ENCODE assay signal across 19 cellular contexts in the genomic region with DNA sequence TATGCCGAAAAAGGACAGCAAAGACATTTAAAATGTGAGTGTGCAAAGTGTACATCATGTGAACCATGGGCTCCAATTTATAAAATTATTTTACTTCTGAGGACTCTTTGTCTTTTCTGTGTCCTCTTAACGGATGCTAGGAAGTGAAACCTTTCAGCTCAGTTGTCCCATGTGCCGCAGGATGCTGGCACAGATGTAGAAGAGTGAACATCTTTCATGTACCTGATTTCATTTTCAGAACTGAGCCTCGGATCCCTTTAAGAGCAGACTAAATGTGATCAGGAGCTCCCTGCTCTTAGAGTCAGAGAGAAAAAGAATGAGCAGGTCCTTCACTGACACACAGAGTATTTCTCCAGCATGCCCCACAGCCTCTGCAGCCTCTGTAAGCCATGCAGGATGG. TPM values are rescaled to one million over a fixed set of nuclear protein-coding genes. Genes with fewer than 3 reads are reported as not detected.
DNase-seq lines count a peak whose midpoint lies in the region; ATAC-seq lines count a peak whose summit lies in the region.
"Had no signal": no experiment of that assay in that cellular context is flagged by ENCODE, and none has a peak within 500 bp of the region (broad histone marks: within the 10 kb centered on the region; RNA-seq: fewer than 3 reads in every experiment).

No MANE protein-coding gene starts in this region.

- no peaks in the 10 kb centered on the region for H3K27me3 ChIP-seq in BLaER1 treated with 17β-estradiol and CSF1 and Interleukin-3, amounts not matched to agents 10 nM and 100 nM
- H3K27me3 ChIP-seq in CD4-positive, alpha-beta memory T cell (ENCODE audit: insufficient read depth, low read length) = no peaks in the 10 kb centered on the region
- H3K27me3 ChIP-seq in effector memory CD4-positive, alpha-beta T cell (replicated peaks; ENCODE audit: control insufficient read depth, insufficient read depth, low read length, poor library complexity, severe bottlenecking) = no peaks in the 10 kb centered on the region
- H3K27me3 ChIP-seq in HAP-1 (ENCODE audit: low read depth) = peaks cover 5% of the 10 kb centered on the region; the same call in 1 of the 2 replicates
- H3K27me3 ChIP-seq: Peyer's patch, tibial artery had no signal

- POLR2A ChIA-PET in CD4-positive, alpha-beta memory T cell (lab: Charles Lee; ENCODE audit: partially characterized antibody) = interaction anchor here (0.8 to 8.3 kb wide), 11 partner anchors 7 to 304 kb away, joined by 3 to 104 read pairs (median 13); partner anchors contain the start of genes ADAT2, FUCA2, LTV1 and PEX3

- DNase-seq in CD4-positive, alpha-beta memory T cell = peak in 2 of 5 donors; percentile 29 to 32
- DNase-seq in T-helper 17 cell (no peak), HAP-1 (ENCODE audit: low spot score in 2 of 2) (no peak), germinal center (ENCODE audit: low spot score) (no peak)
- no peak for DNase-seq in effector memory CD4-positive, alpha-beta T cell
- DNase-seq: activated CD4-positive, CD25-positive, alpha-beta regulatory T cell; Karpas-422; left cardiac atrium; NCI-H1092; NCI-H2029; NCI-H345; Peyer's patch; psoas muscle; stimulated activated CD4-positive, alpha-beta T cell treated with anti-CD3 and anti-CD28 coated beads, Interleukin-2, amount 100 ng/mL, for 24 hours; tibial artery had no signal

- CTCF ChIA-PET in CD4-positive, alpha-beta memory T cell (lab: Charles Lee; ENCODE audit: partially characterized antibody) = interaction anchor here (1.2 to 10.5 kb wide), 6 partner anchors 10 to 37 kb away, joined by 5 to 114 read pairs (median 10); partner anchors contain the start of gene FUCA2

- ATAC-seq in T-helper 17 cell = peak; percentile 20
- ATAC-seq in HG03159 (IDR thresholded peaks at IDR 0.05; ENCODE audit: unreplicated experiment) = no peak
- ATAC-seq: left cardiac atrium, psoas muscle had no signal

- in situ Hi-C loops in HAP-1 (cut with MboI; ENCODE audit: low sequenced_read_pairs) = no loop called here

- H4K20me1 ChIP-seq in BLaER1 treated with 17β-estradiol and CSF1 and Interleukin-3, amounts not matched to agents 10 nM and 100 nM = peaks cover 0 to 42% (median 8%) of the 10 kb centered on the region in 11 experiments; a peak in 10 of 22 replicates

- H3K4me1 ChIP-seq in BLaER1 treated with 17β-estradiol and CSF1 and Interleukin-3, amounts not matched to agents 10 nM and 100 nM = peaks cover 29 to 45% (median 37%) of the 10 kb centered on the region in 10 experiments
- peaks cover 71% of the 10 kb centered on the region for H3K4me1 ChIP-seq in CD4-positive, alpha-beta memory T cell (ENCODE audit: insufficient read depth, low read length)
- peaks cover 56% of the 10 kb centered on the region for H3K4me1 ChIP-seq in effector memory CD4-positive, alpha-beta T cell (ENCODE audit: control insufficient read depth, insufficient read depth, low read length, poor library complexity, severe bottlenecking)
- peaks cover 16% of the 10 kb centered on the region for H3K4me1 ChIP-seq in HAP-1
- H3K4me1 ChIP-seq: psoas muscle had no signal

- H3K36me3 Mint-ChIP-seq in CD4-positive, alpha-beta memory T cell = peaks cover 0 to 7% of the 10 kb centered on the region in 2 donors
- no peaks in the 10 kb centered on the region for H3K36me3 Mint-ChIP-seq in T-helper 17 cell (ENCODE audit: low read depth)
- H3K36me3 Mint-ChIP-seq: brain had no signal

- no peaks in the 10 kb centered on the region for H3K9me3 ChIP-seq in BLaER1 treated with 17β-estradiol and CSF1 and Interleukin-3, amounts not matched to agents 10 nM and 100 nM (replicated peaks in 1 of 11)
- H3K9me3 ChIP-seq in CD4-positive, alpha-beta memory T cell (ENCODE audit: control insufficient read depth in 1 of 2, low read length in 2 of 2) = no peaks in the 10 kb centered on the region
- H3K9me3 ChIP-seq in T-helper 17 cell (ENCODE audit: control insufficient read depth, low read length, poor library complexity, severe bottlenecking) (no peaks in the 10 kb centered on the region), HAP-1 (no peaks in the 10 kb centered on the region)
- no peaks in the 10 kb centered on the region for H3K9me3 ChIP-seq in effector memory CD4-positive, alpha-beta T cell (ENCODE audit: control insufficient read depth, low read length)
- H3K9me3 ChIP-seq: Peyer's patch, psoas muscle, tibial artery had no signal

- H3K4me3 Mint-ChIP-seq in CD4-positive, alpha-beta memory T cell = peak overlapping the region; percentile 88 to 95 (median 92)
- peak overlapping the region; percentile 91 for H3K4me3 Mint-ChIP-seq in T-helper 17 cell

- H3K36me3 ChIP-seq in BLaER1 treated with 17β-estradiol and CSF1 and Interleukin-3, amounts not matched to agents 10 nM and 100 nM = no peaks in the 10 kb centered on the region
- H3K36me3 ChIP-seq in CD4-positive, alpha-beta memory T cell (ENCODE audit: insufficient read depth, low read length) = no peaks in the 10 kb centered on the region
- no peaks in the 10 kb centered on the region for H3K36me3 ChIP-seq in effector memory CD4-positive, alpha-beta T cell (ENCODE audit: control insufficient read depth, insufficient read depth, low read length)
- H3K36me3 ChIP-seq in HAP-1 (replicated peaks) = no peaks in the 10 kb centered on the region
- H3K36me3 ChIP-seq: Peyer's patch, tibial artery had no signal

- peak overlapping the region; percentile 91 to 96 (median 96) for H3K27ac Mint-ChIP-seq in CD4-positive, alpha-beta memory T cell
- peak overlapping the region; percentile 97 for H3K27ac Mint-ChIP-seq in T-helper 17 cell

- intact Hi-C loops in CD4-positive, alpha-beta memory T cell (cut with micrococcal nuclease) = loop anchor here (5.0 to 10.0 kb wide), 2 partner anchors 303 to 594 kb away; partner anchors contain the start of genes HIVEP2 and LTV1

- H3K9ac ChIP-seq in BLaER1 treated with 17β-estradiol and CSF1 and Interleukin-3, amounts not matched to agents 10 nM and 100 nM = no peak overlapping the region

- no peaks in the 10 kb centered on the region for H3K9me3 Mint-ChIP-seq in CD4-positive, alpha-beta memory T cell
- H3K9me3 Mint-ChIP-seq: brain, neural crest cell had no signal

- no peaks in the 10 kb centered on the region for H3K27me3 Mint-ChIP-seq in CD4-positive, alpha-beta memory T cell
- no peaks in the 10 kb centered on the region for H3K27me3 Mint-ChIP-seq in T-helper 17 cell

- no peak overlapping the region for H3K4me3 ChIP-seq in BLaER1 treated with 17β-estradiol and CSF1 and Interleukin-3, amounts not matched to agents 10 nM and 100 nM
- H3K4me3 ChIP-seq in CD4-positive, alpha-beta memory T cell (ENCODE audit: low read length in 2 of 2) = peak overlapping the region; percentile 42 to 71
- peak overlapping the region; percentile 69 for H3K4me3 ChIP-seq in effector memory CD4-positive, alpha-beta T cell (ENCODE audit: insufficient read depth, low read depth, low read length, poor library complexity, severe bottlenecking)
- H3K4me3 ChIP-seq in HAP-1 = no peak overlapping the region
- H3K4me3 ChIP-seq: Peyer's patch, psoas muscle, tibial artery had no signal

- H3K4me2 ChIP-seq in BLaER1 treated with 17β-estradiol and CSF1 and Interleukin-3, amounts not matched to agents 10 nM and 100 nM = peak overlapping the region in 6 of 11 experiments; percentile 61 to 95 (median 78); a peak in 5 of 22 replicates

- H3K4me1 Mint-ChIP-seq in CD4-positive, alpha-beta memory T cell = peaks cover 49 to 76% (median 67%) of the 10 kb centered on the region in 4 donors
- H3K4me1 Mint-ChIP-seq in T-helper 17 cell = peaks cover 45% of the 10 kb centered on the region

- H3K27ac ChIP-seq in BLaER1 treated with 17β-estradiol and CSF1 and Interleukin-3, amounts not matched to agents 10 nM and 100 nM = no peak overlapping the region
- peak overlapping the region; percentile 73 for H3K27ac ChIP-seq in CD4-positive, alpha-beta memory T cell (ENCODE audit: low read depth, low read length)
- peak overlapping the region; percentile 59 for H3K27ac ChIP-seq in effector memory CD4-positive, alpha-beta T cell (ENCODE audit: insufficient read depth, low read length, poor library complexity, severe bottlenecking)
- H3K27ac ChIP-seq: psoas muscle, tibial artery had no signal

RNA-seq across cellular contexts. Expression of gene FUCA2, which starts 27.6 kb away (rescaled TPM):
- 10 to 100 TPM; 10.6 to 11.4 TPM for total RNA-seq in CD4-positive, alpha-beta memory T cell
- polyA plus RNA-seq in CD4-positive, alpha-beta memory T cell = 10 to 100 TPM; 12.2 to 26.3 TPM
- total RNA-seq in T-helper 17 cell = 1 to 10 TPM; 7.8 to 8.3 TPM

Comparison
In these comparisons a context has a peak if more than half of its experiments do, and no peak if none do; other contexts are left out.
1. H3K27ac ChIP-seq: peak in CD4-positive, alpha-beta memory T cell (single experiment) and effector memory CD4-positive, alpha-beta T cell (single experiment); none in BLaER1 treated with 17β-estradiol and CSF1 and Interleukin-3, amounts not matched to agents 10 nM and 100 nM (0 of 11).
2. H3K4me3 ChIP-seq: peak in CD4-positive, alpha-beta memory T cell (2 of 2) and effector memory CD4-positive, alpha-beta T cell (single experiment); none in BLaER1 treated with 17β-estradiol and CSF1 and Interleukin-3, amounts not matched to agents 10 nM and 100 nM (0 of 10) and HAP-1 (single experiment).